Comparison of ENCODE assay signal across 8 cellular contexts in genomic region chr19:4575978-4576933, GRCh38. TPM values are rescaled to one million over a fixed set of nuclear protein-coding genes. Genes with fewer than 3 reads are reported as not detected.
A peak's percentile ranks its signal among the peaks of the same experiment; 100 is the strongest.
DNase-seq lines count a peak whose midpoint lies in the region; ATAC-seq and TF ChIP-seq lines count a peak whose summit lies in the region.

No MANE protein-coding gene starts in this region.

- TF ChIP-seq CTCF in PC-9 (conservative IDR thresholded peaks at IDR 0.05), result peak; percentile 70
- peak; percentile 82 for TF ChIP-seq CTCF in retinal pigment epithelial cell (conservative IDR thresholded peaks at IDR 0.05; ENCODE audit: low read depth, low read length)

- POLR2A ChIA-PET in PC-9 (lab: Charles Lee; ENCODE audit: unreplicated experiment), result no interaction called here

- no peaks in the 10 kb centered on the region for H4K20me1 ChIP-seq in PC-9 (ENCODE audit: insufficient read depth)

- BruUV-seq in PC-9 (replicated peaks; lab: Mats Ljungman, UMichigan), result no TSS peak

- H2AFZ ChIP-seq in PC-9, result no peak overlapping the region

- H3K9me2 ChIP-seq in PC-9 (ENCODE audit: insufficient read depth), result no peaks in the 10 kb centered on the region

- no peak overlapping the region for H3K4me2 ChIP-seq in PC-9

- H3F3A ChIP-seq in PC-9 (ENCODE audit: insufficient read depth, low read depth), result peaks cover 13% of the 10 kb centered on the region; the same call in 1 of the 2 replicates

- intact Hi-C loops in PC-9 (cut with micrococcal nuclease; ENCODE audit: unreplicated experiment), result loop anchor here (5.0 kb wide), 1 partner anchor 56 kb away; no protein-coding TSS in a partner anchor
- intact Hi-C loops in Right ventricle myocardium superior (cut with DNase I), result loop anchor here (5.0 kb wide), 1 partner anchor 56 kb away; no protein-coding TSS in a partner anchor

- H3K4me3 ChIP-seq in PC-9 (no peak overlapping the region), retinal pigment epithelial cell (ENCODE audit: low read length) (no peak overlapping the region)

- no peaks in the 10 kb centered on the region for H3K36me3 ChIP-seq in PC-9 (ENCODE audit: low read depth)

- no peaks in the 10 kb centered on the region for H3K9me3 ChIP-seq in PC-9 (ENCODE audit: insufficient read depth, low read depth)

- no peak overlapping the region for H3K27ac ChIP-seq in PC-9

- DNase-seq in NCI-H2196 (lab: John Stamatoyannopoulos, UW; ENCODE audit: unreplicated experiment), result peak; percentile 41
- DNase-seq in NCI-H2196 treated with DMSO at 0.1 percent for 48 hours (lab: John Stamatoyannopoulos, UW; ENCODE audit: unreplicated experiment), result no peak
- peak in 1 of 2 experiments; percentile 47 for DNase-seq in PC-9
- peak; percentile 64 for DNase-seq in activated gamma-delta T cell treated with anti-CD3 and anti-CD28 coated beads, Interleukin-2, amount 50 U/mL, for 16 hours (ENCODE audit: low read depth)
- DNase-seq in Right ventricle myocardium superior, result peak; percentile 83
- DNase-seq in retinal pigment epithelial cell (ENCODE audit: low read depth), result no peak
- no peak for DNase-seq in SW480 (ENCODE audit: low spot score)
- DNase-seq in NCI-H2029 treated with DMSO at 0.1 percent for 48 hours (lab: John Stamatoyannopoulos, UW), result no peak

- H3K27me3 ChIP-seq in PC-9 (ENCODE audit: insufficient read depth, low read depth), result peaks cover 9% of the 10 kb centered on the region; the same call in 1 of the 2 replicates

- ATAC-seq in Right ventricle myocardium superior (ENCODE audit: poor library complexity), result peak; percentile 71

- H3K79me2 ChIP-seq in PC-9 (ENCODE audit: low read depth), result no peaks in the 10 kb centered on the region

- CTCF ChIA-PET in PC-9 (lab: Charles Lee), result interaction anchor here (0.6 to 1.0 kb wide), 2 partner anchors 57 to 61 kb away, joined by 3 read pairs; no protein-coding TSS in a partner anchor

- H3K4me1 ChIP-seq in PC-9 (replicated peaks; ENCODE audit: insufficient read depth), result peaks cover 15% of the 10 kb centered on the region

RNA-seq across cellular contexts. Expression of gene SEMA6B, which starts 16.8 kb away (rescaled TPM):
- 3.3 and 5.0 TPM in 2 replicates for total RNA-seq in PC-9 (2021)
- total RNA-seq in Right ventricle myocardium superior, result 15.0 TPM

RNA-seq across cellular contexts. Expression of gene LRG1, which starts 36.4 kb away (rescaled TPM):
- total RNA-seq in PC-9 (2021) (22.0 and 25.6 TPM in 2 replicates), Right ventricle myocardium superior (0.22 TPM)

RNA-seq across cellular contexts. Expression of gene PLIN5, which starts 41.2 kb away (rescaled TPM):
- total RNA-seq in PC-9 (2021), result 4.3 and 4.4 TPM in 2 replicates
- total RNA-seq in Right ventricle myocardium superior, result 64.6 TPM

RNA-seq across cellular contexts. Expression of gene PLIN4, which starts 58.0 kb away (rescaled TPM):
- total RNA-seq in PC-9 (2021) (1.6 and 1.8 TPM in 2 replicates), Right ventricle myocardium superior (239 TPM)

Comparison
In these comparisons a context has a peak if more than half of its experiments do, and no peak if none do; other contexts are left out.
1. DNase-seq: peak in NCI-H2196 (single experiment), activated gamma-delta T cell treated with anti-CD3 and anti-CD28 coated beads, Interleukin-2, amount 50 U/mL, for 16 hours (single experiment) and Right ventricle myocardium superior (single experiment); none in NCI-H2196 treated with DMSO at 0.1 percent for 48 hours (single experiment), retinal pigment epithelial cell (single experiment), SW480 (single experiment) and NCI-H2029 treated with DMSO at 0.1 percent for 48 hours (single experiment).
2. RNA of gene LRG1, which starts 36.4 kb away (total RNA-seq): 22.0 to 25.6 TPM in PC-9; 0.22 TPM in Right ventricle myocardium superior (single experiment); every median in the first group is over 10 times any median in the second.
3. RNA of gene PLIN5, which starts 41.2 kb away (total RNA-seq): 64.6 TPM in Right ventricle myocardium superior (single experiment); 4.3 to 4.4 TPM in PC-9; every median in the first group is over 10 times any median in the second.